12 cellular contexts compared by ENCODE assay signal in the genomic region with DNA sequence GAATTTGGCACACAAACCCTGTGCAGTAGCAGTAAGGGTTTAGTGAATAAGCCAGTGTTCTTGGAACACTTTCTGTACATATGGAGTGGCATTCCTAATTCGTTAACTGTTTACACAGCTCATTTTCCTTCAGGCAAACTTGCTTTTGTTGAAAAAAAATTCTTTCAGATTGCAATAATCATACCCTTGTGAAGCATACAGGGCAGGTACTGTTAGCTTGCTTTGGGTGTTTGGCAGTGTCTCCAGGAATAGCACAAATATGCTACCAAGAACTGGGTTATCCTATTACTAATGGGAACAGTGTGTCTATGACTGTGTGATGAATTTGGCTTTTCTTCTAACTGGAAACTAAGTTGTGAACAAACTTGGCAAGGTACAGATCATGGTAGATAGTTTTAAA. TPM values are rescaled to one million over a fixed set of nuclear protein-coding genes. Genes with fewer than 3 reads are reported as not detected.
DNase-seq lines count a peak whose midpoint lies in the region; ATAC-seq and TF ChIP-seq lines count a peak whose summit lies in the region.
"Had no signal": no experiment of that assay in that cellular context is flagged by ENCODE, and none has a peak within 500 bp of the region (broad histone marks: within the 10 kb centered on the region; RNA-seq: fewer than 3 reads in every experiment).

No MANE protein-coding gene starts in this region.

- H3K36me3 ChIP-seq in Caco-2 (ENCODE audit: control insufficient read depth, insufficient read depth, low read length) (peaks cover 4% of the 10 kb centered on the region), esophagus squamous epithelium (peaks cover 0 to 35% (median 0%) of the 10 kb centered on the region in 3 donors)

- intact Hi-C loops in Caco-2 (cut with micrococcal nuclease; ENCODE audit: unreplicated experiment) (no loop called here), esophagus squamous epithelium (cut with DNase I) (no loop called here)

- no TSS peak for BruUV-seq in Caco-2 (replicated peaks; lab: Mats Ljungman, UMichigan)

- TF ChIP-seq POLR2A in esophagus squamous epithelium (IDR thresholded peaks at IDR 0.05) = no peak

- H3K4me1 Mint-ChIP-seq in Caco-2 (ENCODE audit: low read depth, unreplicated experiment) = peaks cover 16% of the 10 kb centered on the region
- peaks cover 16% of the 10 kb centered on the region for H3K4me1 Mint-ChIP-seq in activated T-helper 17 cell treated with anti-CD3 and anti-CD28 coated beads, Interleukin-2, amount 50 U/mL, for 72 hours
- peaks cover 15% of the 10 kb centered on the region for H3K4me1 Mint-ChIP-seq in activated CD8-positive, alpha-beta memory T cell treated with anti-CD3 and anti-CD28 coated beads, Interleukin-2, amount 10 ng/mL, durations not matched to agents 7 days and 5 days

- no peak for TF ChIP-seq CTCF in Caco-2 (IDR thresholded peaks at IDR 0.05; ENCODE audit: insufficient read depth in 1 of 2, low read depth in 1 of 2, low read length in 1 of 2, severe bottlenecking in 1 of 2, unreplicated experiment in 1 of 2)
- TF ChIP-seq CTCF in esophagus squamous epithelium (IDR thresholded peaks at IDR 0.05) = no peak

- POLR2A ChIA-PET in Caco-2 (lab: Charles Lee) = no interaction called here

- H3K9me3 Mint-ChIP-seq in Caco-2 (ENCODE audit: unreplicated experiment) = peaks cover 19% of the 10 kb centered on the region
- H3K9me3 Mint-ChIP-seq in activated T-helper 17 cell treated with anti-CD3 and anti-CD28 coated beads, Interleukin-2, amount 50 U/mL, for 72 hours = no peaks in the 10 kb centered on the region
- H3K9me3 Mint-ChIP-seq in activated CD8-positive, alpha-beta memory T cell treated with anti-CD3 and anti-CD28 coated beads, Interleukin-2, amount 10 ng/mL, durations not matched to agents 7 days and 5 days (ENCODE audit: low read depth) = peaks cover 11% of the 10 kb centered on the region

- H3K4me1 ChIP-seq in Caco-2 (peaks cover 20% of the 10 kb centered on the region), esophagus squamous epithelium (peaks cover 9 to 68% (median 23%) of the 10 kb centered on the region in 3 donors)

- H3K27me3 Mint-ChIP-seq in Caco-2 (ENCODE audit: insufficient read depth, unreplicated experiment) = no peaks in the 10 kb centered on the region
- H3K27me3 Mint-ChIP-seq in activated T-helper 17 cell treated with anti-CD3 and anti-CD28 coated beads, Interleukin-2, amount 50 U/mL, for 72 hours = no peaks in the 10 kb centered on the region
- H3K27me3 Mint-ChIP-seq in activated CD8-positive, alpha-beta memory T cell treated with anti-CD3 and anti-CD28 coated beads, Interleukin-2, amount 10 ng/mL, durations not matched to agents 7 days and 5 days = no peaks in the 10 kb centered on the region

- peak overlapping the region in 3 of 4 donors; percentile 3 to 81 (median 18) for H3K27ac ChIP-seq in esophagus squamous epithelium

- WGBS in esophagus squamous epithelium, 2 donors = 30 to 32% methylated on average over 1 of the region's 1 CpG

- H3K4me3 Mint-ChIP-seq in Caco-2 (ENCODE audit: unreplicated experiment) = no peak overlapping the region
- H3K4me3 Mint-ChIP-seq in activated T-helper 17 cell treated with anti-CD3 and anti-CD28 coated beads, Interleukin-2, amount 50 U/mL, for 72 hours = no peak overlapping the region
- H3K4me3 Mint-ChIP-seq in activated CD8-positive, alpha-beta memory T cell treated with anti-CD3 and anti-CD28 coated beads, Interleukin-2, amount 10 ng/mL, durations not matched to agents 7 days and 5 days = no peak overlapping the region

- DNase-seq in Caco-2 (no peak), esophagus squamous epithelium (lab: John Stamatoyannopoulos, UW) (no peak), renal cortical epithelial cell (ENCODE audit: low read depth) (peak; percentile 25), GOT3 (lab: John Stamatoyannopoulos, UW) (no peak), NCI-H2227 treated with DMSO at 0.1 percent for 48 hours (lab: John Stamatoyannopoulos, UW) (no peak)
- DNase-seq in stimulated activated CD8-positive, alpha-beta memory T cell treated with anti-CD3 and anti-CD28 coated beads, Interleukin-4, amount 100 ng/mL, for 48 hours = no peak
- DNase-seq in activated CD8-positive, alpha-beta memory T cell treated with anti-CD3 and anti-CD28 coated beads, Interleukin-2, amount 10 ng/mL, durations not matched to agents 7 days and 5 days = no peak
- DNase-seq: activated CD4-positive, alpha-beta T cell treated with anti-CD3 and anti-CD28 coated beads, Interleukin-2, amount 50 U/mL, for 48 hours; left colon; NCI-H526 treated with DMSO at 0.1 percent for 48 hours; stimulated activated CD4-positive, alpha-beta T cell treated with anti-CD3 and anti-CD28 coated beads, Interleukin-4, amount 100 ng/mL, for 24 hours had no signal

- no peaks in the 10 kb centered on the region for H3K27me3 ChIP-seq in Caco-2 (replicated peaks; ENCODE audit: control insufficient read depth, insufficient read depth, low read length)
- no peaks in the 10 kb centered on the region for H3K27me3 ChIP-seq in esophagus squamous epithelium

- ATAC-seq in activated T-helper 17 cell treated with anti-CD3 and anti-CD28 coated beads, Interleukin-2, amount 50 U/mL, for 72 hours (replicated peaks) = no peak
- no peak for ATAC-seq in activated CD8-positive, alpha-beta memory T cell treated with anti-CD3 and anti-CD28 coated beads, Interleukin-2, amount 10 ng/mL, durations not matched to agents 7 days and 5 days

- H3K4me3 ChIP-seq in Caco-2 (ENCODE audit: low read depth, low read length) (no peak overlapping the region), esophagus squamous epithelium (no peak overlapping the region)

- H3K9me3 ChIP-seq in Caco-2 = no peaks in the 10 kb centered on the region
- no peaks in the 10 kb centered on the region for H3K9me3 ChIP-seq in esophagus squamous epithelium

- H3K36me3 Mint-ChIP-seq in Caco-2 (ENCODE audit: insufficient read depth, unreplicated experiment) = peaks cover 79% of the 10 kb centered on the region
- peaks cover 83% of the 10 kb centered on the region for H3K36me3 Mint-ChIP-seq in activated T-helper 17 cell treated with anti-CD3 and anti-CD28 coated beads, Interleukin-2, amount 50 U/mL, for 72 hours (ENCODE audit: low read depth)
- H3K36me3 Mint-ChIP-seq in activated CD8-positive, alpha-beta memory T cell treated with anti-CD3 and anti-CD28 coated beads, Interleukin-2, amount 10 ng/mL, durations not matched to agents 7 days and 5 days = peaks cover 70% of the 10 kb centered on the region

- CTCF ChIA-PET in Caco-2 (lab: Charles Lee) = no interaction called here
- CTCF ChIA-PET in activated CD8-positive, alpha-beta memory T cell treated with anti-CD3 and anti-CD28 coated beads, Interleukin-2, amount 10 ng/mL, durations not matched to agents 7 days and 5 days (lab: Charles Lee) = interaction anchor here (1.8 to 2.3 kb wide), 2 partner anchors 13 to 16 kb away, joined by 4 to 14 read pairs; no protein-coding TSS in a partner anchor

- peak overlapping the region; percentile 60 for H3K27ac Mint-ChIP-seq in Caco-2 (ENCODE audit: unreplicated experiment)
- H3K27ac Mint-ChIP-seq in activated T-helper 17 cell treated with anti-CD3 and anti-CD28 coated beads, Interleukin-2, amount 50 U/mL, for 72 hours = peak overlapping the region; percentile 39
- H3K27ac Mint-ChIP-seq in activated CD8-positive, alpha-beta memory T cell treated with anti-CD3 and anti-CD28 coated beads, Interleukin-2, amount 10 ng/mL, durations not matched to agents 7 days and 5 days = no peak overlapping the region

RNA-seq across cellular contexts. Expression of a gene that starts 33.4 kb away (rescaled TPM):
- 288 and 307 TPM in 2 replicates for total RNA-seq in Caco-2 (2022)
- total RNA-seq in activated T-helper 17 cell treated with anti-CD3 and anti-CD28 coated beads, Interleukin-2, amount 50 U/mL, for 72 hours = 100 to 1,000 TPM; 111 to 114 TPM
- total RNA-seq in esophagus squamous epithelium = 100 to 1,000 TPM in 2 of 4 donors, 10 to 100 TPM in 2; 70.1 to 110 (median 99.5) TPM
- total RNA-seq in renal cortical epithelial cell = 171 and 236 TPM in 2 replicates
- 100 to 1,000 TPM; 109 to 124 TPM for total RNA-seq in activated CD8-positive, alpha-beta memory T cell treated with anti-CD3 and anti-CD28 coated beads, Interleukin-2, amount 10 ng/mL, durations not matched to agents 7 days and 5 days
